Comparison of ENCODE assay signal across 23 cellular contexts in genomic region chr7:69126896-69127479, GRCh38.
"Had no signal": no experiment of that assay in that cellular context is flagged by ENCODE, and none has a peak within 500 bp of the region (broad histone marks: within the 10 kb centered on the region; RNA-seq: fewer than 3 reads in every experiment).

No MANE protein-coding gene starts in this region.

- H3K36me3 ChIP-seq: ascending aorta, brain microvascular endothelial cell, gastrocnemius medialis, heart left ventricle had no signal

- H3K9me3 ChIP-seq: ascending aorta, gastrocnemius medialis, heart left ventricle had no signal

- FAIRE-seq: bronchial epithelial cell had no signal

- H3K4me1 ChIP-seq: ascending aorta, foreskin keratinocyte, gastrocnemius medialis, heart left ventricle had no signal

- H3K27ac ChIP-seq: ascending aorta, brain microvascular endothelial cell, coronary artery, dorsolateral prefrontal cortex, foreskin keratinocyte, gastrocnemius medialis, heart left ventricle had no signal

- H3K4me3 ChIP-seq: ascending aorta, coronary artery, dorsolateral prefrontal cortex, gastrocnemius medialis, heart left ventricle had no signal

- DNase-seq: activated CD4-positive, alpha-beta memory T cell treated with anti-CD3 and anti-CD28 coated beads, Interleukin-2, amount 10 ng/mL, durations not matched to agents 7 days and 5 days; activated CD4-positive, alpha-beta T cell treated with anti-CD3 and anti-CD28 coated beads, Interleukin-2, amount 10 ng/mL, durations not matched to agents 24 days and 14 days; activated CD4-positive, CD25-positive, alpha-beta regulatory T cell; activated CD4-positive, CD25-positive, alpha-beta regulatory T cell treated with anti-CD3 and anti-CD28 coated beads, Interleukin-2, amount 50 U/mL, for 72 hours; activated CD8-positive, alpha-beta memory T cell treated with anti-CD3 and anti-CD28 coated beads, Interleukin-2, amount 50 U/mL, for 48 hours; activated gamma-delta T cell; activated naive CD4-positive, alpha-beta T cell; activated naive CD4-positive, alpha-beta T cell treated with anti-CD3 and anti-CD28 coated beads, Interleukin-2, amount 10 ng/mL, durations not matched to agents 7 days and 5 days; activated naive CD8-positive, alpha-beta T cell treated with anti-CD3 and anti-CD28 coated beads, Interleukin-2, amount 10 ng/mL, durations not matched to agents 7 days and 5 days; activated T-cell treated with anti-CD3 and anti-CD28 coated beads for 4 hours; activated T-cell treated with anti-CD3 and anti-CD28 coated beads, Interleukin-2, amount 50 U/mL, for 24 hours; brain microvascular endothelial cell; dorsolateral prefrontal cortex; effector memory CD4-positive, alpha-beta T cell; endodermal cell; foreskin keratinocyte; gastrocnemius medialis; glutamatergic neuron; heart left ventricle; T-helper 2 cell had no signal
